ENCODE assay signal across 7 cellular contexts in genomic region chr3:31531465-31531991, GRCh38. TPM values are rescaled to one million over a fixed set of nuclear protein-coding genes. Genes with fewer than 3 reads are reported as not detected.
DNase-seq lines count a peak whose midpoint lies in the region; ATAC-seq, FAIRE-seq and TF ChIP-seq lines count a peak whose summit lies in the region.

No MANE protein-coding gene starts in this region.

- H3K4me1 Mint-ChIP-seq in neural progenitor cell, result peaks cover 8% of the 10 kb centered on the region

- peak overlapping the region; percentile 94 for H3K27ac Mint-ChIP-seq in neural progenitor cell

- peak overlapping the region; percentile 92 for H3K4me2 ChIP-seq in neural progenitor cell

- peaks cover 54% of the 10 kb centered on the region for H3K79me2 ChIP-seq in neural progenitor cell (ENCODE audit: low read depth)

- H3K27me3 Mint-ChIP-seq in neural progenitor cell (ENCODE audit: insufficient read depth, low read depth), result peaks cover 7% of the 10 kb centered on the region

- H3K4me1 ChIP-seq in duodenal mucosa (ENCODE audit: control insufficient read depth in 1 of 2, insufficient read depth in 2 of 2, low read length in 2 of 2), result peaks cover 10 to 26% of the 10 kb centered on the region in 2 donors
- peaks cover 33% of the 10 kb centered on the region for H3K4me1 ChIP-seq in neural progenitor cell

- H3K9me3 ChIP-seq in duodenal mucosa (ENCODE audit: control insufficient read depth in 1 of 2, low read length in 2 of 2) (no peaks in the 10 kb centered on the region), neural progenitor cell (ENCODE audit: low read depth) (no peaks in the 10 kb centered on the region)

- peak overlapping the region; percentile 82 to 85 for H3K9ac ChIP-seq in duodenal mucosa (ENCODE audit: low read depth in 1 of 2, low read length in 2 of 2)
- peak overlapping the region; percentile 77 for H3K9ac ChIP-seq in neural progenitor cell

- no peak for FAIRE-seq in HTR-8/SVneo (lab: Jason Lieb, UNC)

- H3K27ac ChIP-seq in duodenal mucosa (ENCODE audit: low read depth, low read length) (peak overlapping the region; percentile 100), neural progenitor cell (peak overlapping the region; percentile 99)

- TF ChIP-seq CTCF in GM12875 (IDR thresholded peaks at IDR 0.05; ENCODE audit: borderline replicate concordance, insufficient read depth, low read depth, low read length), result 0 out of 2 replicates have a peak, but pooled peaks have one; percentile 31
- TF ChIP-seq CTCF in neural progenitor cell (IDR thresholded peaks at IDR 0.05), result peak; percentile 36

- H3F3A ChIP-seq in neural progenitor cell (ENCODE audit: low read depth), result peaks cover 16% of the 10 kb centered on the region

- no peak overlapping the region for H3K4me3 Mint-ChIP-seq in neural progenitor cell

- H2AFZ ChIP-seq in neural progenitor cell (replicated peaks), result peak overlapping the region; percentile 64

- H3K4me3 ChIP-seq in GM12875 (ENCODE audit: low read depth, low read length), result peak overlapping the region; percentile 89
- peak overlapping the region; percentile 80 to 85 for H3K4me3 ChIP-seq in duodenal mucosa (ENCODE audit: low read depth in 1 of 2, low read length in 2 of 2)
- H3K4me3 ChIP-seq in neural progenitor cell, result peak overlapping the region; percentile 95

- H3K36me3 ChIP-seq in duodenal mucosa (ENCODE audit: control insufficient read depth in 1 of 2, insufficient read depth in 2 of 2, low read length in 2 of 2) (no peaks in the 10 kb centered on the region), neural progenitor cell (no peaks in the 10 kb centered on the region)

- DNase-seq in NOMO-1 treated with dmso at 0.1 percent for 144 hours (lab: John Stamatoyannopoulos, UW; ENCODE audit: unreplicated experiment) (peak; percentile 85), neural progenitor cell (ENCODE audit: low spot score) (no peak), HTR-8/SVneo (ENCODE audit: insufficient read length, low spot score) (no peak)

- peaks cover 3% of the 10 kb centered on the region for H3K9me3 Mint-ChIP-seq in neural progenitor cell

- H4K20me1 ChIP-seq in neural progenitor cell (ENCODE audit: low read depth), result peaks cover 31% of the 10 kb centered on the region

- peaks cover 4% of the 10 kb centered on the region for H3K36me3 Mint-ChIP-seq in neural progenitor cell

- H3K27me3 ChIP-seq in duodenal mucosa (ENCODE audit: control insufficient read depth in 1 of 2, insufficient read depth in 2 of 2, low read length in 2 of 2) (no peaks in the 10 kb centered on the region), neural progenitor cell (no peaks in the 10 kb centered on the region)

- no peak for ATAC-seq in HG03097 (IDR thresholded peaks at IDR 0.05; ENCODE audit: low FRiP score, unreplicated experiment)
- ATAC-seq in GM19452 (IDR thresholded peaks at IDR 0.05; ENCODE audit: unreplicated experiment), result no peak

RNA-seq across cellular contexts. Expression of gene STT3B, which starts 1.2 kb away (rescaled TPM):
- 164 and 213 TPM in 2 replicates for total RNA-seq in neural progenitor cell (ENCODE audit: low replicate concordance)
